31 cellular contexts compared by ENCODE assay signal in genomic region chr3:118577055-118577759, GRCh38.
DNase-seq lines count a peak whose midpoint lies in the region; ATAC-seq lines count a peak whose summit lies in the region.
"Had no signal": no experiment of that assay in that cellular context is flagged by ENCODE, and none has a peak within 500 bp of the region (broad histone marks: within the 10 kb centered on the region; RNA-seq: fewer than 3 reads in every experiment).

No MANE protein-coding gene starts in this region.

- H3K4me3 ChIP-seq in NT2/D1 (ENCODE audit: insufficient read length, low read depth): no peak overlapping the region
- H3K4me3 ChIP-seq: cardiac muscle cell, right lobe of liver, tibial artery had no signal

- no peak overlapping the region for H3K27ac Mint-ChIP-seq in activated CD4-positive, alpha-beta T cell treated with anti-CD3 and anti-CD28 coated beads, Interleukin-2, amount 10 ng/mL, durations not matched to agents 24 days and 14 days
- H3K27ac Mint-ChIP-seq: activated naive CD8-positive, alpha-beta T cell treated with anti-CD3 and anti-CD28 coated beads, Interleukin-2, amount 10 ng/mL, durations not matched to agents 7 days and 5 days; activated T-cell treated with anti-CD3 and anti-CD28 coated beads, Interleukin-2, amount 50 U/mL, for 24 hours; endodermal cell had no signal

- H3K27me3 Mint-ChIP-seq in activated CD4-positive, alpha-beta T cell treated with anti-CD3 and anti-CD28 coated beads, Interleukin-2, amount 10 ng/mL, durations not matched to agents 24 days and 14 days: no peaks in the 10 kb centered on the region
- H3K27me3 Mint-ChIP-seq: activated naive CD8-positive, alpha-beta T cell treated with anti-CD3 and anti-CD28 coated beads, Interleukin-2, amount 10 ng/mL, durations not matched to agents 7 days and 5 days; activated T-cell treated with anti-CD3 and anti-CD28 coated beads, Interleukin-2, amount 50 U/mL, for 24 hours had no signal

- DNase-seq in DMS79 (lab: John Stamatoyannopoulos, UW): peak; percentile 51
- peak; percentile 5 for DNase-seq in NT2/D1 (ENCODE audit: low read depth, low spot score)
- DNase-seq in left ventricle myocardium superior: no peak
- peak; percentile 5 for DNase-seq in pons (ENCODE audit: low spot score)
- no peak for DNase-seq in activated CD4-positive, alpha-beta T cell treated with anti-CD3 and anti-CD28 coated beads, Interleukin-2, amount 10 ng/mL, durations not matched to agents 24 days and 14 days
- no peak for DNase-seq in HuH-7.5 (ENCODE audit: low spot score)
- DNase-seq in GM03348 (ENCODE audit: low spot score): no peak
- no peak for DNase-seq in T1000 (lab: John Stamatoyannopoulos, UW)
- DNase-seq: activated CD4-positive, alpha-beta T cell treated with anti-CD3 and anti-CD28 coated beads, Interleukin-2, amount 50 U/mL, for 1 hour; activated gamma-delta T cell; activated naive CD8-positive, alpha-beta T cell treated with anti-CD3 and anti-CD28 coated beads, Interleukin-2, amount 10 ng/mL, durations not matched to agents 7 days and 5 days; activated T-cell treated with anti-CD3 and anti-CD28 coated beads, Interleukin-2, amount 50 U/mL, for 24 hours; aorta; BE2C; dermis blood vessel endothelial cell; DMS 273 treated with DMSO at 0.1 percent for 48 hours; endodermal cell; H9; NCI-H1417 treated with DMSO at 0.1 percent for 48 hours; NCI-H2029 treated with DMSO at 0.1 percent for 48 hours; NCI-H2227 treated with DMSO at 0.1 percent for 48 hours; NCI-H526 treated with DMSO at 0.1 percent for 48 hours; posterior cingulate gyrus; right lobe of liver; SHP77 treated with DMSO at 0.1 percent for 48 hours; stimulated activated CD4-positive, alpha-beta T cell treated with anti-CD3 and anti-CD28 coated beads, Interleukin-4, amount 100 ng/mL, for 24 hours; tibial artery had no signal

- H3K9ac ChIP-seq in NT2/D1 (ENCODE audit: insufficient read length, low read depth): no peak overlapping the region

- intact Hi-C loops in left ventricle myocardium superior (cut with micrococcal nuclease): no loop called here
- intact Hi-C loops in activated CD4-positive, alpha-beta T cell treated with anti-CD3 and anti-CD28 coated beads, Interleukin-2, amount 10 ng/mL, durations not matched to agents 24 days and 14 days (cut with micrococcal nuclease): no loop called here

- H3K9me3 ChIP-seq in NT2/D1 (ENCODE audit: insufficient read depth, low read length): peaks cover 3% of the 10 kb centered on the region; the same call in 1 of the 2 replicates
- H3K9me3 ChIP-seq: BE2C, right lobe of liver, tibial artery had no signal

- no peaks in the 10 kb centered on the region for H3K9me3 Mint-ChIP-seq in activated CD4-positive, alpha-beta T cell treated with anti-CD3 and anti-CD28 coated beads, Interleukin-2, amount 10 ng/mL, durations not matched to agents 24 days and 14 days
- H3K9me3 Mint-ChIP-seq: activated naive CD8-positive, alpha-beta T cell treated with anti-CD3 and anti-CD28 coated beads, Interleukin-2, amount 10 ng/mL, durations not matched to agents 7 days and 5 days; activated T-cell treated with anti-CD3 and anti-CD28 coated beads, Interleukin-2, amount 50 U/mL, for 24 hours; H9; neural crest cell had no signal

- ATAC-seq in left ventricle myocardium superior: peak; percentile 74
- ATAC-seq: esophagus mucosa, Panc1, right lobe of liver had no signal

- no peaks in the 10 kb centered on the region for H3K27me3 ChIP-seq in NT2/D1 (ENCODE audit: insufficient read depth, insufficient read length)
- H3K27me3 ChIP-seq: BE2C, cardiac muscle cell, right lobe of liver, tibial artery had no signal

- H3K4me3 Mint-ChIP-seq in activated CD4-positive, alpha-beta T cell treated with anti-CD3 and anti-CD28 coated beads, Interleukin-2, amount 10 ng/mL, durations not matched to agents 24 days and 14 days: no peak overlapping the region
- H3K4me3 Mint-ChIP-seq: activated naive CD8-positive, alpha-beta T cell treated with anti-CD3 and anti-CD28 coated beads, Interleukin-2, amount 10 ng/mL, durations not matched to agents 7 days and 5 days; activated T-cell treated with anti-CD3 and anti-CD28 coated beads, Interleukin-2, amount 50 U/mL, for 24 hours; endodermal cell; H9; neural crest cell had no signal

- no peaks in the 10 kb centered on the region for H3K36me3 ChIP-seq in NT2/D1 (ENCODE audit: insufficient read depth, insufficient read length, low read length)
- H3K36me3 ChIP-seq: BE2C, cardiac muscle cell, right lobe of liver, tibial artery had no signal

- no peaks in the 10 kb centered on the region for H3K4me1 ChIP-seq in NT2/D1 (ENCODE audit: insufficient read depth, insufficient read length)
- H3K4me1 ChIP-seq: BE2C, right lobe of liver, tibial artery had no signal

- H3K4me1 Mint-ChIP-seq in activated CD4-positive, alpha-beta T cell treated with anti-CD3 and anti-CD28 coated beads, Interleukin-2, amount 10 ng/mL, durations not matched to agents 24 days and 14 days: no peaks in the 10 kb centered on the region
- H3K4me1 Mint-ChIP-seq: activated naive CD8-positive, alpha-beta T cell treated with anti-CD3 and anti-CD28 coated beads, Interleukin-2, amount 10 ng/mL, durations not matched to agents 7 days and 5 days; neural crest cell had no signal

- H3K36me3 Mint-ChIP-seq in activated CD4-positive, alpha-beta T cell treated with anti-CD3 and anti-CD28 coated beads, Interleukin-2, amount 10 ng/mL, durations not matched to agents 24 days and 14 days (ENCODE audit: low read depth): no peaks in the 10 kb centered on the region
- H3K36me3 Mint-ChIP-seq: activated naive CD8-positive, alpha-beta T cell treated with anti-CD3 and anti-CD28 coated beads, Interleukin-2, amount 10 ng/mL, durations not matched to agents 7 days and 5 days had no signal

Comparison
In these comparisons a context has a peak if more than half of its experiments do, and no peak if none do; other contexts are left out.
1. DNase-seq: peak in DMS79 (single experiment), NT2/D1 (single experiment) and pons (single experiment); none in left ventricle myocardium superior (single experiment), activated CD4-positive, alpha-beta T cell treated with anti-CD3 and anti-CD28 coated beads, Interleukin-2, amount 10 ng/mL, durations not matched to agents 24 days and 14 days (single experiment), HuH-7.5 (single experiment), GM03348 (single experiment) and T1000 (single experiment).